In the genomic region with DNA sequence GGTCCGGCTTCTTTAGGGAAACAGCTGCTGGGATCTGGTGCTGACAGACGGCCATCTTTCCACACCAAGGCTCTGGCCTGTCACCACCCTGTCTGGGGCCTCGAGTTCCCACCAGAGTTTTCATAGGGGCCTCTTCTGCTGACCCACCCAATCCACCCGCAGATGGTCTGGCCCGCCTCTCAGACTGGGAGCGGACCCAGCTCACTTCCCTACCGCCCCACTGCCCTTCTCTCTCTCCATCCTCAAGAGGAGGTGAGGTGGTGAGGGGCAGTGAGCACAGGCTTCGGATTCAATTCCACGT, we compare ENCODE assay signal across 21 cellular contexts. TPM values are rescaled to one million over a fixed set of nuclear protein-coding genes. Genes with fewer than 3 reads are reported as not detected.
DNase-seq lines count a peak whose midpoint lies in the region; FAIRE-seq and TF ChIP-seq lines count a peak whose summit lies in the region.
"Had no signal": no experiment of that assay in that cellular context is flagged by ENCODE, and none has a peak within 500 bp of the region (broad histone marks: within the 10 kb centered on the region; RNA-seq: fewer than 3 reads in every experiment).

No MANE protein-coding gene starts in this region.

- no peaks in the 10 kb centered on the region for H3K36me3 ChIP-seq in BLaER1 treated with 17β-estradiol and CSF1 and Interleukin-3, amounts not matched to agents 10 nM and 100 nM
- H3K36me3 ChIP-seq in H1 (ENCODE audit: control insufficient read depth in 2 of 4, insufficient read depth in 4 of 4, low read length in 3 of 4), result no peaks in the 10 kb centered on the region
- H3K36me3 ChIP-seq in mesenchymal stem cell (ENCODE audit: control insufficient read depth in 1 of 2, insufficient read depth in 2 of 2, low read depth in 1 of 2, low read length in 2 of 2), result no peaks in the 10 kb centered on the region

- H3K27ac ChIP-seq in BLaER1 treated with 17β-estradiol and CSF1 and Interleukin-3, amounts not matched to agents 10 nM and 100 nM, result peak overlapping the region; percentile 16 to 97 (median 88); a peak in 21 of 22 replicates
- H3K27ac ChIP-seq in H1 (ENCODE audit: low read depth, low read length), result no peak overlapping the region
- H3K27ac ChIP-seq in mesenchymal stem cell (ENCODE audit: low read length, poor library complexity, severe bottlenecking), result no peak overlapping the region
- no peak overlapping the region for H3K27ac ChIP-seq in substantia nigra (ENCODE audit: low read depth, low read length, poor library complexity, severe bottlenecking)
- H3K27ac ChIP-seq: A549 had no signal

- FAIRE-seq in H1 (lab: Jason Lieb, UNC), result no peak
- FAIRE-seq in frontal cortex (lab: Jason Lieb, UNC), result no peak
- FAIRE-seq: A549, colon had no signal

- no peak overlapping the region for H3K56ac ChIP-seq in H1 (replicated peaks; ENCODE audit: insufficient read length, low read depth, low read length)

- H4K5ac ChIP-seq in H1 (ENCODE audit: insufficient read length, low read depth, low read length), result no peak overlapping the region

- no peak overlapping the region for H2BK20ac ChIP-seq in H1 (ENCODE audit: low read length)

- H2BK5ac ChIP-seq in H1 (ENCODE audit: low read depth, low read length) (no peak overlapping the region), mesenchymal stem cell (ENCODE audit: low read depth, low read length, poor library complexity, severe bottlenecking) (no peak overlapping the region)

- WGBS in H1 (ENCODE audit: extremely low coverage in 1 of 2, insufficient coverage in 1 of 2, insufficient read length in 1 of 2, insufficient replicate concordance in 2 of 2, low coverage in 1 of 2, low lambda C conversion rate in 2 of 2, missing lambda C conversion rate in 1 of 2), 2 experiments, result 93% methylated on average over 9 of the region's 9 CpGs; no CpG with 5 or more reads in 1 of the 2 experiments
- 78% methylated on average over 4 of the region's 9 CpGs for WGBS in mesenchymal stem cell

- POLR2A ChIA-PET in H1 (lab: Charles Lee; ENCODE audit: partially characterized antibody), result interaction anchor here (1.5 kb wide), 1 partner anchor 12 kb away, joined by 12 read pairs; a partner anchor contains a TSS

- H3K4ac ChIP-seq in H1 (replicated peaks; ENCODE audit: insufficient read length, low read depth, low read length) (no peak overlapping the region), mesenchymal stem cell (ENCODE audit: low read depth in 1 of 2, low read length in 2 of 2) (peak overlapping the region in 1 of 2 experiments; percentile 54)

- H3K18ac ChIP-seq in H1 (ENCODE audit: extremely low read depth, low read length) (no peak overlapping the region), mesenchymal stem cell (ENCODE audit: low read depth in 1 of 2, low read length in 2 of 2) (no peak overlapping the region)

- H3K79me2 ChIP-seq in H1 (ENCODE audit: control insufficient read depth in 1 of 2, insufficient read depth in 2 of 2, low read length in 2 of 2), result no peaks in the 10 kb centered on the region

- H3K23ac ChIP-seq in H1 (ENCODE audit: insufficient read length), result no peak overlapping the region
- H3K23ac ChIP-seq in mesenchymal stem cell (ENCODE audit: low read length in 2 of 2), result no peak overlapping the region

- CTCF ChIA-PET in H1 (lab: Charles Lee; ENCODE audit: partially characterized antibody), result interaction anchor here (0.6 to 7.1 kb wide), 8 partner anchors 11 to 154 kb away, joined by 3 to 62 read pairs (median 7); a partner anchor contains a TSS

- 0 out of 2 replicates have a peak overlapping the region, but pooled peaks have one; percentile 34 for H2AFZ ChIP-seq in H1 (ENCODE audit: low read length)
- no peak overlapping the region for H2AFZ ChIP-seq in mesenchymal stem cell (ENCODE audit: low read depth, low read length)

- TF ChIP-seq CTCF in H1 (IDR thresholded peaks at IDR 0.05; ENCODE audit: control extremely low read depth in 1 of 3, insufficient read depth in 1 of 3, low read depth in 1 of 3, low read length in 3 of 3), result no peak

- peak overlapping the region; percentile 35; the same call in 1 of the 2 replicates for H4K8ac ChIP-seq in H1 (ENCODE audit: extremely low read depth, insufficient read depth, low read length)
- peak overlapping the region; percentile 43 for H4K8ac ChIP-seq in mesenchymal stem cell (ENCODE audit: low read length)

- H3K4me2 ChIP-seq in BLaER1 treated with 17β-estradiol and CSF1 and Interleukin-3, amounts not matched to agents 10 nM and 100 nM, result peak overlapping the region; percentile 79 to 93 (median 89)
- H3K4me2 ChIP-seq in H1 (ENCODE audit: insufficient read depth in 1 of 2, low read depth in 2 of 2, low read length in 2 of 2) (no peak overlapping the region), mesenchymal stem cell (ENCODE audit: low read length, poor library complexity, severe bottlenecking) (no peak overlapping the region)
- H3K4me2 ChIP-seq: A549 had no signal

- no peak for TF ChIP-seq POLR2A in H1 (IDR thresholded peaks at IDR 0.05; ENCODE audit: control extremely low read depth in 1 of 2, low read depth in 2 of 2, low read length in 2 of 2)

- H3K23me2 ChIP-seq in H1 (ENCODE audit: low read depth, low read length), result no peaks in the 10 kb centered on the region

- H3K9me3 ChIP-seq in BLaER1 treated with 17β-estradiol and CSF1 and Interleukin-3, amounts not matched to agents 10 nM and 100 nM (replicated peaks in 1 of 11), result no peaks in the 10 kb centered on the region; a peak in 1 of 22 replicates
- no peaks in the 10 kb centered on the region for H3K9me3 ChIP-seq in H1 (ENCODE audit: insufficient read depth in 2 of 2, low read depth in 1 of 2, low read length in 1 of 2)
- no peaks in the 10 kb centered on the region for H3K9me3 ChIP-seq in mesenchymal stem cell (ENCODE audit: control insufficient read depth, low read length)
- H3K9me3 ChIP-seq: A549 had no signal

- H3K79me1 ChIP-seq in H1 (ENCODE audit: low read depth, low read length) (no peaks in the 10 kb centered on the region), mesenchymal stem cell (replicated peaks; ENCODE audit: low read length, poor library complexity, severe bottlenecking) (no peaks in the 10 kb centered on the region)

- H2BK12ac ChIP-seq in H1 (ENCODE audit: low read depth, low read length) (no peak overlapping the region), mesenchymal stem cell (ENCODE audit: low read length in 2 of 2) (peak overlapping the region; percentile 37 to 55)

- no peak overlapping the region for H2BK120ac ChIP-seq in H1 (replicated peaks; ENCODE audit: low read depth, low read length)
- H2BK120ac ChIP-seq in mesenchymal stem cell (ENCODE audit: low read depth, low read length), result no peak overlapping the region

- H3K14ac ChIP-seq in H1 (ENCODE audit: insufficient read length), result no peak overlapping the region
- no peak overlapping the region for H3K14ac ChIP-seq in mesenchymal stem cell (ENCODE audit: low read length in 2 of 2)

- no peaks in the 10 kb centered on the region for H3K27me3 ChIP-seq in BLaER1 treated with 17β-estradiol and CSF1 and Interleukin-3, amounts not matched to agents 10 nM and 100 nM
- H3K27me3 ChIP-seq in H1 (replicated peaks in 1 of 4; ENCODE audit: control insufficient read depth in 3 of 4, extremely low read depth in 1 of 4, insufficient read depth in 3 of 4, low read length in 3 of 4) (no peaks in the 10 kb centered on the region), mesenchymal stem cell (ENCODE audit: control insufficient read depth in 1 of 2, insufficient read depth in 1 of 2, low read length in 2 of 2) (peaks cover 0 to 3% of the 10 kb centered on the region in 2 experiments)

- peak overlapping the region in 10 of 11 experiments; percentile 18 to 83 (median 78); a peak in 18 of 22 replicates for H3K9ac ChIP-seq in BLaER1 treated with 17β-estradiol and CSF1 and Interleukin-3, amounts not matched to agents 10 nM and 100 nM
- H3K9ac ChIP-seq in H1 (replicated peaks in 1 of 4; ENCODE audit: extremely low read depth in 1 of 4, low read depth in 3 of 4, low read length in 3 of 4), result no peak overlapping the region
- H3K9ac ChIP-seq in mesenchymal stem cell (ENCODE audit: low read length), result no peak overlapping the region

- DNase-seq in H1 (ENCODE audit: low read depth in 1 of 2, low spot score in 2 of 2) (no peak), mesenchymal stem cell (no peak), substantia nigra (lab: John Stamatoyannopoulos, UW) (no peak), frontal cortex (ENCODE audit: low spot score in 2 of 2) (no peak)
- DNase-seq in activated CD4-positive, alpha-beta T cell treated with anti-CD3 and anti-CD28 coated beads, Interleukin-2, amount 50 U/mL, for 4 hours, result no peak
- DNase-seq: activated CD4-positive, alpha-beta T cell treated with anti-CD3 and anti-CD28 coated beads, Interleukin-2, amount 50 U/mL, for 1 hour; activated CD8-positive, alpha-beta memory T cell treated with anti-CD3 and anti-CD28 coated beads, Interleukin-2, amount 50 U/mL, for 48 hours; activated effector memory CD4-positive, alpha-beta T cell treated with Interleukin-2 at 50 U/mL for 16 hours; Calu3; GOT3; NCI-H187; NCI-H345; PC-3 had no signal

- TF ChIP-seq RAD21 in H1 (IDR thresholded peaks at IDR 0.05 in 1 of 2, conservative IDR thresholded peaks at IDR 0.05 in 1 of 2; ENCODE audit: low read depth in 2 of 2, low read length in 2 of 2), result no peak

- H2AK5ac ChIP-seq in H1 (ENCODE audit: low read depth, low read length) (no peak overlapping the region), mesenchymal stem cell (ENCODE audit: low read length, severe bottlenecking) (no peak overlapping the region)

- TF ChIP-seq EP300 in H1 (IDR thresholded peaks at IDR 0.05; ENCODE audit: borderline replicate concordance in 1 of 2, low read depth in 2 of 2, low read length in 2 of 2), result no peak

- H3K4me1 ChIP-seq in BLaER1 treated with 17β-estradiol and CSF1 and Interleukin-3, amounts not matched to agents 10 nM and 100 nM, result peaks cover 97 to 100% (median 100%) of the 10 kb centered on the region in 10 experiments
- H3K4me1 ChIP-seq in H1 (replicated peaks in 1 of 4; ENCODE audit: control insufficient read depth in 3 of 4, insufficient read depth in 4 of 4, low read length in 3 of 4) (peaks cover 0 to 5% (median 0%) of the 10 kb centered on the region in 4 experiments; a peak in 1 of 7 replicates), mesenchymal stem cell (ENCODE audit: control insufficient read depth, insufficient read depth, low read depth, low read length) (peaks cover 12% of the 10 kb centered on the region)

- H4K91ac ChIP-seq in H1 (replicated peaks; ENCODE audit: insufficient read length, low read length), result no peak overlapping the region
- no peak overlapping the region for H4K91ac ChIP-seq in mesenchymal stem cell (ENCODE audit: low read length)

- H2BK15ac ChIP-seq in H1 (ENCODE audit: low read length) (no peak overlapping the region), mesenchymal stem cell (ENCODE audit: low read depth, poor library complexity, severe bottlenecking) (peak overlapping the region; percentile 71)

- peak overlapping the region in 7 of 10 experiments; percentile 26 to 49 (median 44); a peak in 12 of 20 replicates for H3K4me3 ChIP-seq in BLaER1 treated with 17β-estradiol and CSF1 and Interleukin-3, amounts not matched to agents 10 nM and 100 nM
- H3K4me3 ChIP-seq in H1 (ENCODE audit: extremely low read depth in 1 of 4, insufficient read depth in 2 of 4, low read depth in 3 of 4, low read length in 4 of 4) (no peak overlapping the region), mesenchymal stem cell (ENCODE audit: insufficient read depth in 1 of 2, low read depth in 1 of 2, low read length in 2 of 2) (no peak overlapping the region)
- H3K4me3 ChIP-seq: A549, lung had no signal

- H4K20me1 ChIP-seq in BLaER1 treated with 17β-estradiol and CSF1 and Interleukin-3, amounts not matched to agents 10 nM and 100 nM, result no peaks in the 10 kb centered on the region
- no peaks in the 10 kb centered on the region for H4K20me1 ChIP-seq in H1 (replicated peaks in 1 of 2; ENCODE audit: control insufficient read depth in 1 of 2, insufficient read depth in 2 of 2, low read length in 2 of 2)

RNA-seq across cellular contexts. Expression of a gene that starts 12.2 kb away (rescaled TPM):
- total RNA-seq in H1 (2021; fragmentation: NEBNext Ultra II Directional; extraction: Animal tissue kit (Norgen Biotek cat#: 25700)), result 11.3 and 13.8 TPM in 2 replicates
- polyA plus RNA-seq in H1 (2011; rRNA removed), result 9.4 and 9.8 TPM in 2 replicates
- 13.9 TPM for polyA plus RNA-seq in H1 (2011; cell fraction: cytosol; rRNA removed)
- 45.2 TPM for polyA plus RNA-seq in H1 (2011; cell fraction: nucleus; rRNA removed)
- 9.3 to 19.0 TPM (median 15.0 TPM) in 4 replicates for polyA plus RNA-seq in H1 (2012, experiment 1 of 2)
- polyA plus RNA-seq in H1 (2012, experiment 2 of 2), result 5.9 TPM
- polyA plus RNA-seq in H1 (2013, experiment 1 of 2), result 6.5 TPM
- 5.4 TPM for polyA plus RNA-seq in H1 (2013, experiment 2 of 2)
- polyA minus RNA-seq in H1 (2011; rRNA and poly(A)+ RNA removed), result 21.4 and 21.5 TPM in 2 replicates
- polyA minus RNA-seq in H1 (2011; cell fraction: cytosol; rRNA and poly(A)+ RNA removed), result 7.9 TPM
- polyA minus RNA-seq in H1 (2011; cell fraction: nucleus; rRNA and poly(A)+ RNA removed), result 25.7 TPM
- polyA plus RNA-seq in mesenchymal stem cell (2013, experiment 1 of 2), result 0.41 TPM
- polyA plus RNA-seq in mesenchymal stem cell (2013, experiment 2 of 2), result 0.52 TPM
- total RNA-seq in frontal cortex, result 23.6 TPM

RNA-seq across cellular contexts. Expression of a gene that starts 20.1 kb away (rescaled TPM):
- total RNA-seq in H1 (2021; fragmentation: NEBNext Ultra II Directional; extraction: Animal tissue kit (Norgen Biotek cat#: 25700)), result 3.9 and 4.1 TPM in 2 replicates
- 2.1 and 2.8 TPM in 2 replicates for polyA plus RNA-seq in H1 (2011; rRNA removed)
- polyA plus RNA-seq in H1 (2011; cell fraction: cytosol; rRNA removed), result 2.3 TPM
- 4.3 TPM for polyA plus RNA-seq in H1 (2011; cell fraction: nucleus; rRNA removed)
- 2.1 to 3.3 TPM (median 2.9 TPM) in 4 replicates for polyA plus RNA-seq in H1 (2012, experiment 1 of 2)
- 2.8 TPM for polyA plus RNA-seq in H1 (2012, experiment 2 of 2)
- polyA plus RNA-seq in H1 (2013, experiment 1 of 2), result 2.9 TPM
- 3.1 TPM for polyA plus RNA-seq in H1 (2013, experiment 2 of 2)
- 1.2 and 1.7 TPM in 2 replicates for polyA minus RNA-seq in H1 (2011; rRNA and poly(A)+ RNA removed)
- polyA minus RNA-seq in H1 (2011; cell fraction: cytosol; rRNA and poly(A)+ RNA removed), result 4.0 TPM
- 8.7 TPM for polyA minus RNA-seq in H1 (2011; cell fraction: nucleus; rRNA and poly(A)+ RNA removed)
- polyA plus RNA-seq in mesenchymal stem cell (2013, experiment 1 of 2), result 6.4 TPM
- polyA plus RNA-seq in mesenchymal stem cell (2013, experiment 2 of 2), result 6.8 TPM
- 2.9 TPM for total RNA-seq in frontal cortex

RNA-seq across cellular contexts. Expression of a gene that starts 53.6 kb away (rescaled TPM):
- 111 and 117 TPM in 2 replicates for total RNA-seq in H1 (2021; fragmentation: NEBNext Ultra II Directional; extraction: Animal tissue kit (Norgen Biotek cat#: 25700))
- polyA plus RNA-seq in H1 (2011; rRNA removed), result 96.5 and 120 TPM in 2 replicates
- polyA plus RNA-seq in H1 (2011; cell fraction: cytosol; rRNA removed), result 151 TPM
- 173 TPM for polyA plus RNA-seq in H1 (2011; cell fraction: nucleus; rRNA removed)
- 81.2 to 99.3 TPM (median 96.1 TPM) in 4 replicates for polyA plus RNA-seq in H1 (2012, experiment 1 of 2)
- 66.6 TPM for polyA plus RNA-seq in H1 (2012, experiment 2 of 2)
- 49.9 TPM for polyA plus RNA-seq in H1 (2013, experiment 1 of 2)
- 48.6 TPM for polyA plus RNA-seq in H1 (2013, experiment 2 of 2)
- 159 and 173 TPM in 2 replicates for polyA minus RNA-seq in H1 (2011; rRNA and poly(A)+ RNA removed)
- 73.1 TPM for polyA minus RNA-seq in H1 (2011; cell fraction: cytosol; rRNA and poly(A)+ RNA removed)
- polyA minus RNA-seq in H1 (2011; cell fraction: nucleus; rRNA and poly(A)+ RNA removed), result 68.7 TPM
- 47.5 TPM for polyA plus RNA-seq in mesenchymal stem cell (2013, experiment 1 of 2)
- 47.1 TPM for polyA plus RNA-seq in mesenchymal stem cell (2013, experiment 2 of 2)
- total RNA-seq in frontal cortex, result 28.5 TPM

RNA-seq across cellular contexts. Expression of a gene that starts 59.3 kb away (rescaled TPM):
- total RNA-seq in H1 (2021; fragmentation: NEBNext Ultra II Directional; extraction: Animal tissue kit (Norgen Biotek cat#: 25700)), result not detected in 2 replicates
- 0.03 and 0.08 TPM in 2 replicates for polyA plus RNA-seq in H1 (2011; rRNA removed)
- 0.05 TPM for polyA plus RNA-seq in H1 (2011; cell fraction: cytosol; rRNA removed)
- 0.19 TPM for polyA plus RNA-seq in H1 (2011; cell fraction: nucleus; rRNA removed)
- 0.08 to 0.29 TPM (median 0.16 TPM) in 4 replicates for polyA plus RNA-seq in H1 (2012, experiment 1 of 2)
- not detected for polyA plus RNA-seq in H1 (2012, experiment 2 of 2)
- polyA plus RNA-seq in H1 (2013, experiment 1 of 2), result 0.02 TPM
- 0.04 TPM for polyA plus RNA-seq in H1 (2013, experiment 2 of 2)
- 0.05 and 0.13 TPM in 2 replicates for polyA minus RNA-seq in H1 (2011; rRNA and poly(A)+ RNA removed)
- polyA minus RNA-seq in H1 (2011; cell fraction: cytosol; rRNA and poly(A)+ RNA removed), result not detected
- 0.10 TPM for polyA minus RNA-seq in H1 (2011; cell fraction: nucleus; rRNA and poly(A)+ RNA removed)
- polyA plus RNA-seq in mesenchymal stem cell (2013, experiment 1 of 2), result not detected
- not detected for polyA plus RNA-seq in mesenchymal stem cell (2013, experiment 2 of 2)
- total RNA-seq in frontal cortex, result not detected
- total RNA-seq: Calu3, Daoy, endodermal cell, PC-3, temporal lobe had no signal
- polyA plus RNA-seq: A549, BJ had no signal

Comparison
In these comparisons a context has a peak if more than half of its experiments do, and no peak if none do; other contexts are left out.
1. H3K27ac ChIP-seq: peak in BLaER1 treated with 17β-estradiol and CSF1 and Interleukin-3, amounts not matched to agents 10 nM and 100 nM (11 of 11); none in H1 (single experiment), mesenchymal stem cell (single experiment) and substantia nigra (single experiment).
2. H3K4me2 ChIP-seq: peak in BLaER1 treated with 17β-estradiol and CSF1 and Interleukin-3, amounts not matched to agents 10 nM and 100 nM (11 of 11); none in H1 (0 of 2) and mesenchymal stem cell (single experiment).
3. H3K4me3 ChIP-seq: peak in BLaER1 treated with 17β-estradiol and CSF1 and Interleukin-3, amounts not matched to agents 10 nM and 100 nM (7 of 10); none in H1 (0 of 4) and mesenchymal stem cell (0 of 2).
4. H3K9ac ChIP-seq: peak in BLaER1 treated with 17β-estradiol and CSF1 and Interleukin-3, amounts not matched to agents 10 nM and 100 nM (10 of 11); none in H1 (0 of 4) and mesenchymal stem cell (single experiment).